ENCODE assay signal across 9 cellular contexts in the genomic region with DNA sequence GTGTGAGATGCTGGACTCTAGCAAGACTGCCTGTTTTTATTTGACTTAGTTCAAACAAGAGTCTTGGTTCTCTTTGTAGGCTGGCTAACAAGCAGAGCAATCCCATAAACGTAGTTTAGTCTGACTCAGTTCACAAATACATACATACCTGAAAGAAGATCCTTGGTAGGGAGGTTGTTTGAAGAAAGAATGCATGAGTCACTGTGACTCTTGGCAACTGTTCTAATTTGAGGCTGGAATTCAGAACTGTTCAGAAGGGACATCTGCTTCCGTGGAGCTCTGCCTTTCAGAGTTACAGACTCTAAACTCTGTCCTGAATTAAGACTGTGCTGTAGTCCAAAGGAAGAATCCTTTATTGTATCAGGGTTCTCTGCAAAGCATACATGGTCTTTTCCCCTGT. TPM values are rescaled to one million over a fixed set of nuclear protein-coding genes. Genes with fewer than 3 reads are reported as not detected.
DNase-seq lines count a peak whose midpoint lies in the region; ATAC-seq, FAIRE-seq and TF ChIP-seq lines count a peak whose summit lies in the region.
"Had no signal": no experiment of that assay in that cellular context is flagged by ENCODE, and none has a peak within 500 bp of the region (broad histone marks: within the 10 kb centered on the region; RNA-seq: fewer than 3 reads in every experiment).

No MANE protein-coding gene starts in this region.

- H3K9me3 ChIP-seq in A549 (no peaks in the 10 kb centered on the region), lung (ENCODE audit: control insufficient read depth in 2 of 2, insufficient read depth in 1 of 2, low read length in 1 of 2) (no peaks in the 10 kb centered on the region), ascending aorta (no peaks in the 10 kb centered on the region)

- TF ChIP-seq CTCF in A549 (IDR thresholded peaks at IDR 0.05) (no peak), lung (IDR thresholded peaks at IDR 0.05; ENCODE audit: control extremely low read depth, extremely low read depth) (no peak), ascending aorta (IDR thresholded peaks at IDR 0.05) (no peak), GM13977 (IDR thresholded peaks at IDR 0.05; ENCODE audit: extremely low read depth, insufficient read depth, missing control alignments) (no peak)

- no peaks in the 10 kb centered on the region for H3K27me3 ChIP-seq in lung (ENCODE audit: control insufficient read depth, insufficient read depth)
- no peaks in the 10 kb centered on the region for H3K27me3 ChIP-seq in ascending aorta

- 0% methylated on average over 2 of the region's 2 CpGs for WGBS in A549 (ENCODE audit: missing lambda C conversion rate)
- WGBS in lung, 2 donors, result 45 to 86% methylated on average over 2 of the region's 2 CpGs

- TF ChIP-seq POLR2A in A549 (IDR thresholded peaks at IDR 0.05; ENCODE audit: low read length), result no peak

- ATAC-seq in A549, result peak; percentile 95 to 96
- ATAC-seq in lung (ENCODE audit: insufficient read depth, low FRiP score), result peak; percentile 58
- no peak for ATAC-seq in GM18861 (IDR thresholded peaks at IDR 0.05; ENCODE audit: unreplicated experiment)
- ATAC-seq: T-cell had no signal

- POLR2A ChIA-PET in A549 (lab: Yijun Ruan, JAX), result interaction anchor here (0.6 to 1.1 kb wide), 3 partner anchors 16 to 156 kb away, joined by 3 to 4 read pairs (median 3); a partner anchor contains a TSS

- peak; percentile 74 to 97 for DNase-seq in A549 (ENCODE audit: low read depth in 1 of 2, low spot score in 1 of 2)
- DNase-seq in lung (ENCODE audit: low spot score), result peak; percentile 35
- no peak for DNase-seq in NCI-H345 (lab: John Stamatoyannopoulos, UW)
- no peak for DNase-seq in ascending aorta (ENCODE audit: low spot score in 2 of 2)
- DNase-seq in GM13977 (ENCODE audit: low spot score), result no peak
- DNase-seq: T-cell had no signal

- CTCF ChIA-PET in A549 (lab: Yijun Ruan, JAX), result interaction anchor here (2.0 kb wide), 1 partner anchor 32 kb away, joined by 6 read pairs; a partner anchor contains a TSS

- intact Hi-C loops in ascending aorta (cut with DNase I), result no loop called here

- H3K36me3 ChIP-seq in lung (ENCODE audit: control insufficient read depth in 2 of 2, insufficient read depth in 2 of 2, low read length in 2 of 2) (peaks cover 3 to 15% of the 10 kb centered on the region in 2 donors), ascending aorta (peaks cover 2% of the 10 kb centered on the region in 2 donors)

- in situ Hi-C loops in GM13977 (cut with MboI; ENCODE audit: low pct_unique_long_range_greater_than_20kb, low sequenced_read_pairs, unreplicated experiment), result no loop called here

- peak overlapping the region; percentile 76 for H3K4me2 ChIP-seq in A549

- H3K27ac ChIP-seq in A549, result peak overlapping the region; percentile 88 to 90
- H3K27ac ChIP-seq in cingulate gyrus (ENCODE audit: low read depth, low read length), result peak overlapping the region; percentile 20
- peak overlapping the region in 1 of 2 donors; percentile 60 for H3K27ac ChIP-seq in lung (ENCODE audit: low read depth in 1 of 2, low read length in 1 of 2)
- no peak overlapping the region for H3K27ac ChIP-seq in ascending aorta

- peak; percentile 99 for FAIRE-seq in A549 (lab: Jason Lieb, UNC)

- peak; percentile 61 to 88; a peak in 2 of 5 replicates for TF ChIP-seq EP300 in A549 (IDR thresholded peaks at IDR 0.05)
- peak; percentile 66; the same call in 1 of the 2 replicates for TF ChIP-seq EP300 in Ishikawa (IDR thresholded peaks at IDR 0.05; ENCODE audit: borderline replicate concordance)

- H3K4me3 ChIP-seq in A549, result no peak overlapping the region
- H3K4me3 ChIP-seq in lung, result no peak overlapping the region
- no peak overlapping the region for H3K4me3 ChIP-seq in ascending aorta

- TF ChIP-seq RAD21 in A549 (conservative IDR thresholded peaks at IDR 0.05 in 1 of 2, IDR thresholded peaks at IDR 0.05 in 1 of 2) (peak; percentile 37 to 42; a peak in 3 of 5 replicates), Ishikawa (IDR thresholded peaks at IDR 0.05; ENCODE audit: low read depth) (no peak)

- H3K4me1 ChIP-seq in A549 (peaks cover 91% of the 10 kb centered on the region), lung (ENCODE audit: control insufficient read depth in 2 of 2, insufficient read depth in 2 of 2, low read length in 2 of 2) (peaks cover 0 to 10% of the 10 kb centered on the region in 2 donors), ascending aorta (peaks cover 0 to 3% of the 10 kb centered on the region in 2 donors)

TF ChIP-seq in A549, 52 proteins besides CTCF, POLR2A, EP300 and RAD21 (continues in another document):
- TF ChIP-seq HOXA7 (CRISPR knock-in tag; IDR thresholded peaks at IDR 0.05), result no peak
- no peak for TF ChIP-seq POLR2AphosphoS2 (conservative IDR thresholded peaks at IDR 0.05; ENCODE audit: low read length)
- TF ChIP-seq CEBPB (IDR thresholded peaks at IDR 0.05), result peak in 1 of 2 experiments; percentile 74; a peak in 2 of 4 replicates
- peak; percentile 74 for TF ChIP-seq MAFK (IDR thresholded peaks at IDR 0.05; ENCODE audit: partially characterized antibody)
- no peak for TF ChIP-seq NPAS2 (CRISPR knock-in tag; IDR thresholded peaks at IDR 0.05; ENCODE audit: borderline replicate concordance)
- TF ChIP-seq NR3C1 (IDR thresholded peaks at IDR 0.05), result no peak
- peak; percentile 36; the same call in 2 of the 3 replicates for TF ChIP-seq SMC3 (IDR thresholded peaks at IDR 0.05)
- TF ChIP-seq, protein P1, sequence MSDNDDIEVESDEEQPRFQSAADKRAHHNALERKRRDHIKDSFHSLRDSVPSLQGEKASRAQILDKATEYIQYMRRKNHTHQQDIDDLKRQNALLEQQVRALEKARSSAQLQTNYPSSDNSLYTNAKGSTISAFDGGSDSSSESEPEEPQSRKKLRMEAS (IDR thresholded peaks at IDR 0.05), result peak; percentile 71
- peak; percentile 92 for TF ChIP-seq GATA3 (IDR thresholded peaks at IDR 0.05; ENCODE audit: borderline replicate concordance)
- no peak for TF ChIP-seq HDAC2 (IDR thresholded peaks at IDR 0.05)
- TF ChIP-seq, protein P2, sequence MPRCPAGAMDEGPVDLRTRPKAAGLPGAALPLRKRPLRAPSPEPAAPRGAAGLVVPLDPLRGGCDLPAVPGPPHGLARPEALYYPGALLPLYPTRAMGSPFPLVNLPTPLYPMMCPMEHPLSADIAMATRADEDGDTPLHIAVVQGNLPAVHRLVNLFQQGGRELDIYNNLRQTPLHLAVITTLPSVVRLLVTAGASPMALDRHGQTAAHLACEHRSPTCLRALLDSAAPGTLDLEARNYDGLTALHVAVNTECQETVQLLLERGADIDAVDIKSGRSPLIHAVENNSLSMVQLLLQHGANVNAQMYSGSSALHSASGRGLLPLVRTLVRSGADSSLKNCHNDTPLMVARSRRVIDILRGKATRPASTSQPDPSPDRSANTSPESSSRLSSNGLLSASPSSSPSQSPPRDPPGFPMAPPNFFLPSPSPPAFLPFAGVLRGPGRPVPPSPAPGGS (IDR thresholded peaks at IDR 0.05), result peak; percentile 62; the same call in 1 of the 3 replicates
- TF ChIP-seq JUNB (IDR thresholded peaks at IDR 0.05), result peak; percentile 93
- no peak for TF ChIP-seq ZNF302 (CRISPR knock-in tag; IDR thresholded peaks at IDR 0.05)

TF ChIP-seq in Ishikawa, 13 proteins besides CTCF, POLR2A, EP300 and RAD21:
- TF ChIP-seq NFIC (IDR thresholded peaks at IDR 0.05) (peak; percentile 90), TCF12 (IDR thresholded peaks at IDR 0.05; ENCODE audit: low read depth) (peak; percentile 49; the same call in 1 of the 2 replicates), YY1 (IDR thresholded peaks at IDR 0.05; ENCODE audit: low read depth) (no peak), ZBTB7A (IDR thresholded peaks at IDR 0.05; ENCODE audit: low read depth) (no peak), FOXM1 (IDR thresholded peaks at IDR 0.05; ENCODE audit: borderline replicate concordance, low read depth) (no peak; the same call in 1 of the 2 replicates), TEAD4 (IDR thresholded peaks at IDR 0.05) (peak; percentile 94), CREB1 (IDR thresholded peaks at IDR 0.05; ENCODE audit: low read depth) (no peak)
- TF ChIP-seq, protein P1 (IDR thresholded peaks at IDR 0.05), result no peak

RNA-seq across cellular contexts. Expression of a gene that starts 32.2 kb away (rescaled TPM):
- polyA plus RNA-seq in A549 (2011; rRNA removed) (15.2 and 22.7 TPM in 2 replicates), A549 (2017; fragmentation: RNase III; extraction: RNeasy Plus Mini Kit Qiagen cat#74134 plus additional on column Dnase treatment) (18.2 to 19.8 TPM (median 19.3 TPM) in 3 replicates), lung (10 to 100 TPM; 10.2 to 13.7 TPM)
- 9.3 and 12.0 TPM in 2 replicates for polyA plus RNA-seq in A549 (2012; cell fraction: cytosol; rRNA removed)
- 17.1 and 19.9 TPM in 2 replicates for polyA plus RNA-seq in A549 (2012; cell fraction: nucleus; rRNA removed)
- 60.4 and 64.1 TPM in 2 replicates for polyA minus RNA-seq in A549 (2011; rRNA and poly(A)+ RNA removed)
- total RNA-seq in lung (10 to 100 TPM; 27.8 to 31.3 TPM), ascending aorta (11.4 TPM)

RNA-seq across cellular contexts. Expression of a gene that starts 32.5 kb away (rescaled TPM):
- polyA plus RNA-seq in A549 (2011; rRNA removed) (69.2 and 82.6 TPM in 2 replicates), A549 (2017; fragmentation: RNase III; extraction: RNeasy Plus Mini Kit Qiagen cat#74134 plus additional on column Dnase treatment) (82.2 to 89.8 TPM (median 85.7 TPM) in 3 replicates), lung (10 to 100 TPM; 22.4 to 24.9 TPM)
- 69.1 and 92.7 TPM in 2 replicates for polyA plus RNA-seq in A549 (2012; cell fraction: cytosol; rRNA removed)
- polyA plus RNA-seq in A549 (2012; cell fraction: nucleus; rRNA removed), result 114 and 127 TPM in 2 replicates
- polyA minus RNA-seq in A549 (2011; rRNA and poly(A)+ RNA removed), result 62.2 and 63.0 TPM in 2 replicates
- total RNA-seq in lung (10 to 100 TPM; 34.6 to 37.7 TPM), ascending aorta (29.7 TPM)

Comparison
In these comparisons a context has a peak if more than half of its experiments do, and no peak if none do; other contexts are left out.
1. DNase-seq: peak in A549 (2 of 2) and lung (single experiment); none in NCI-H345 (single experiment), ascending aorta (0 of 2) and GM13977 (single experiment).
2. H3K27ac ChIP-seq: peak in A549 (2 of 2) and cingulate gyrus (single experiment); none in ascending aorta (0 of 2).